In the genomic region with DNA sequence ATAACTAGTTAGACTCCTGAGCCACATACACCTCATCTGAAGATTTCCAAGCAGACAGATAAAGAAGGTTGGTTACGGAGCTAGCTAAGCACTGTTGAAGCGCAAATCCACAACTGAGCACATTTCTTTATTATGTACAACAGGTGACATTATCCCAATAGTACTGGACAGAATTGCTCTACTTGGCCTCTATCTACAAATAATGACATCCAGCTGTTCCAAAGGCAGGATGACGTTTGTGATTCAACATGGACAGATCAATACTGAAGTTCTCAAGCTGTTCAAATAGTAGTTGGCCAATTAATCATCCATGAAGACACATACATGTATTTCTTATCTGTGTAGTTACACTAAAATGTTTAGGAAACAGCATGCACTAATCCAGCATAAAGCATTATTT, we compare ENCODE assay signal across 2 cellular contexts.
TF ChIP-seq lines count a peak whose summit lies in the region.

No MANE protein-coding gene starts in this region.

TF ChIP-seq in HCT116, 20 proteins besides CTCF, POLR2A, EP300 and RAD21 (continued from another document):
- TF ChIP-seq, protein P1, sequence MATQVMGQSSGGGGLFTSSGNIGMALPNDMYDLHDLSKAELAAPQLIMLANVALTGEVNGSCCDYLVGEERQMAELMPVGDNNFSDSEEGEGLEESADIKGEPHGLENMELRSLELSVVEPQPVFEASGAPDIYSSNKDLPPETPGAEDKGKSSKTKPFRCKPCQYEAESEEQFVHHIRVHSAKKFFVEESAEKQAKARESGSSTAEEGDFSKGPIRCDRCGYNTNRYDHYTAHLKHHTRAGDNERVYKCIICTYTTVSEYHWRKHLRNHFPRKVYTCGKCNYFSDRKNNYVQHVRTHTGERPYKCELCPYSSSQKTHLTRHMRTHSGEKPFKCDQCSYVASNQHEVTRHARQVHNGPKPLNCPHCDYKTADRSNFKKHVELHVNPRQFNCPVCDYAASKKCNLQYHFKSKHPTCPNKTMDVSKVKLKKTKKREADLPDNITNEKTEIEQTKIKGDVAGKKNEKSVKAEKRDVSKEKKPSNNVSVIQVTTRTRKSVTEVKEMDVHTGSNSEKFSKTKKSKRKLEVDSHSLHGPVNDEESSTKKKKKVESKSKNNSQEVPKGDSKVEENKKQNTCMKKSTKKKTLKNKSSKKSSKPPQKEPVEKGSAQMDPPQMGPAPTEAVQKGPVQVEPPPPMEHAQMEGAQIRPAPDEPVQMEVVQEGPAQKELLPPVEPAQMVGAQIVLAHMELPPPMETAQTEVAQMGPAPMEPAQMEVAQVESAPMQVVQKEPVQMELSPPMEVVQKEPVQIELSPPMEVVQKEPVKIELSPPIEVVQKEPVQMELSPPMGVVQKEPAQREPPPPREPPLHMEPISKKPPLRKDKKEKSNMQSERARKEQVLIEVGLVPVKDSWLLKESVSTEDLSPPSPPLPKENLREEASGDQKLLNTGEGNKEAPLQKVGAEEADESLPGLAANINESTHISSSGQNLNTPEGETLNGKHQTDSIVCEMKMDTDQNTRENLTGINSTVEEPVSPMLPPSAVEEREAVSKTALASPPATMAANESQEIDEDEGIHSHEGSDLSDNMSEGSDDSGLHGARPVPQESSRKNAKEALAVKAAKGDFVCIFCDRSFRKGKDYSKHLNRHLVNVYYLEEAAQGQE (IDR thresholded peaks at IDR 0.05; ENCODE audit: low read depth): no peak
- TF ChIP-seq CBX3 (IDR thresholded peaks at IDR 0.05; ENCODE audit: low read depth) (no peak), EZH2 (IDR thresholded peaks at IDR 0.05) (no peak)
- TF ChIP-seq, protein P2, sequence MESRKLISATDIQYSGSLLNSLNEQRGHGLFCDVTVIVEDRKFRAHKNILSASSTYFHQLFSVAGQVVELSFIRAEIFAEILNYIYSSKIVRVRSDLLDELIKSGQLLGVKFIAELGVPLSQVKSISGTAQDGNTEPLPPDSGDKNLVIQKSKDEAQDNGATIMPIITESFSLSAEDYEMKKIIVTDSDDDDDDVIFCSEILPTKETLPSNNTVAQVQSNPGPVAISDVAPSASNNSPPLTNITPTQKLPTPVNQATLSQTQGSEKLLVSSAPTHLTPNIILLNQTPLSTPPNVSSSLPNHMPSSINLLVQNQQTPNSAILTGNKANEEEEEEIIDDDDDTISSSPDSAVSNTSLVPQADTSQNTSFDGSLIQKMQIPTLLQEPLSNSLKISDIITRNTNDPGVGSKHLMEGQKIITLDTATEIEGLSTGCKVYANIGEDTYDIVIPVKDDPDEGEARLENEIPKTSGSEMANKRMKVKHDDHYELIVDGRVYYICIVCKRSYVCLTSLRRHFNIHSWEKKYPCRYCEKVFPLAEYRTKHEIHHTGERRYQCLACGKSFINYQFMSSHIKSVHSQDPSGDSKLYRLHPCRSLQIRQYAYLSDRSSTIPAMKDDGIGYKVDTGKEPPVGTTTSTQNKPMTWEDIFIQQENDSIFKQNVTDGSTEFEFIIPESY (IDR thresholded peaks at IDR 0.05; ENCODE audit: extremely low read depth, insufficient replicate concordance, low read length): no peak
- TF ChIP-seq, protein P3, sequence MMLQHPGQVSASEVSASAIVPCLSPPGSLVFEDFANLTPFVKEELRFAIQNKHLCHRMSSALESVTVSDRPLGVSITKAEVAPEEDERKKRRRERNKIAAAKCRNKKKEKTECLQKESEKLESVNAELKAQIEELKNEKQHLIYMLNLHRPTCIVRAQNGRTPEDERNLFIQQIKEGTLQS (IDR thresholded peaks at IDR 0.05): no peak

TF ChIP-seq in K562, 482 proteins besides CTCF, POLR2A, EP300 and RAD21 (continued from another document and continues in another):
- TF ChIP-seq, protein P4, sequence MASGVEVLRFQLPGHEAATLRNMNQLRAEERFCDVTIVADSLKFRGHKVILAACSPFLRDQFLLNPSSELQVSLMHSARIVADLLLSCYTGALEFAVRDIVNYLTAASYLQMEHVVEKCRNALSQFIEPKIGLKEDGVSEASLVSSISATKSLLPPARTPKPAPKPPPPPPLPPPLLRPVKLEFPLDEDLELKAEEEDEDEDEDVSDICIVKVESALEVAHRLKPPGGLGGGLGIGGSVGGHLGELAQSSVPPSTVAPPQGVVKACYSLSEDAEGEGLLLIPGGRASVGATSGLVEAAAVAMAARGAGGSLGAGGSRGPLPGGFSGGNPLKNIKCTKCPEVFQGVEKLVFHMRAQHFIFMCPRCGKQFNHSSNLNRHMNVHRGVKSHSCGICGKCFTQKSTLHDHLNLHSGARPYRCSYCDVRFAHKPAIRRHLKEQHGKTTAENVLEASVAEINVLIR (CRISPR knock-in tag; IDR thresholded peaks at IDR 0.05): no peak
- no peak for TF ChIP-seq ZNF561 (CRISPR knock-in tag; conservative IDR thresholded peaks at IDR 0.05)
- TF ChIP-seq, protein P5, sequence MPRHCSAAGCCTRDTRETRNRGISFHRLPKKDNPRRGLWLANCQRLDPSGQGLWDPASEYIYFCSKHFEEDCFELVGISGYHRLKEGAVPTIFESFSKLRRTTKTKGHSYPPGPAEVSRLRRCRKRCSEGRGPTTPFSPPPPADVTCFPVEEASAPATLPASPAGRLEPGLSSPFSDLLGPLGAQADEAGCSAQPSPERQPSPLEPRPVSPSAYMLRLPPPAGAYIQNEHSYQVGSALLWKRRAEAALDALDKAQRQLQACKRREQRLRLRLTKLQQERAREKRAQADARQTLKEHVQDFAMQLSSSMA (CRISPR knock-in tag; IDR thresholded peaks at IDR 0.05): no peak
- TF ChIP-seq NFIC (IDR thresholded peaks at IDR 0.05): no peak
- TF ChIP-seq FOXK2 (conservative IDR thresholded peaks at IDR 0.05 in 1 of 2, IDR thresholded peaks at IDR 0.05 in 1 of 2; ENCODE audit: low read depth in 2 of 2): no peak
- TF ChIP-seq, protein P6, sequence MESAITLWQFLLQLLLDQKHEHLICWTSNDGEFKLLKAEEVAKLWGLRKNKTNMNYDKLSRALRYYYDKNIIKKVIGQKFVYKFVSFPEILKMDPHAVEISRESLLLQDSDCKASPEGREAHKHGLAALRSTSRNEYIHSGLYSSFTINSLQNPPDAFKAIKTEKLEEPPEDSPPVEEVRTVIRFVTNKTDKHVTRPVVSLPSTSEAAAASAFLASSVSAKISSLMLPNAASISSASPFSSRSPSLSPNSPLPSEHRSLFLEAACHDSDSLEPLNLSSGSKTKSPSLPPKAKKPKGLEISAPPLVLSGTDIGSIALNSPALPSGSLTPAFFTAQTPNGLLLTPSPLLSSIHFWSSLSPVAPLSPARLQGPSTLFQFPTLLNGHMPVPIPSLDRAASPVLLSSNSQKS (CRISPR knock-in tag; IDR thresholded peaks at IDR 0.05): no peak
- TF ChIP-seq ZNF436 (CRISPR knock-in tag; IDR thresholded peaks at IDR 0.05): no peak
- TF ChIP-seq SMAD2 (IDR thresholded peaks at IDR 0.05; ENCODE audit: low read depth, low read length): no peak
- TF ChIP-seq, protein P7, sequence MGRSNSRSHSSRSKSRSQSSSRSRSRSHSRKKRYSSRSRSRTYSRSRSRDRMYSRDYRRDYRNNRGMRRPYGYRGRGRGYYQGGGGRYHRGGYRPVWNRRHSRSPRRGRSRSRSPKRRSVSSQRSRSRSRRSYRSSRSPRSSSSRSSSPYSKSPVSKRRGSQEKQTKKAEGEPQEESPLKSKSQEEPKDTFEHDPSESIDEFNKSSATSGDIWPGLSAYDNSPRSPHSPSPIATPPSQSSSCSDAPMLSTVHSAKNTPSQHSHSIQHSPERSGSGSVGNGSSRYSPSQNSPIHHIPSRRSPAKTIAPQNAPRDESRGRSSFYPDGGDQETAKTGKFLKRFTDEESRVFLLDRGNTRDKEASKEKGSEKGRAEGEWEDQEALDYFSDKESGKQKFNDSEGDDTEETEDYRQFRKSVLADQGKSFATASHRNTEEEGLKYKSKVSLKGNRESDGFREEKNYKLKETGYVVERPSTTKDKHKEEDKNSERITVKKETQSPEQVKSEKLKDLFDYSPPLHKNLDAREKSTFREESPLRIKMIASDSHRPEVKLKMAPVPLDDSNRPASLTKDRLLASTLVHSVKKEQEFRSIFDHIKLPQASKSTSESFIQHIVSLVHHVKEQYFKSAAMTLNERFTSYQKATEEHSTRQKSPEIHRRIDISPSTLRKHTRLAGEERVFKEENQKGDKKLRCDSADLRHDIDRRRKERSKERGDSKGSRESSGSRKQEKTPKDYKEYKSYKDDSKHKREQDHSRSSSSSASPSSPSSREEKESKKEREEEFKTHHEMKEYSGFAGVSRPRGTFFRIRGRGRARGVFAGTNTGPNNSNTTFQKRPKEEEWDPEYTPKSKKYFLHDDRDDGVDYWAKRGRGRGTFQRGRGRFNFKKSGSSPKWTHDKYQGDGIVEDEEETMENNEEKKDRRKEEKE (IDR thresholded peaks at IDR 0.05; ENCODE audit: borderline replicate concordance in 1 of 2, control insufficient read depth in 1 of 2, low read depth in 2 of 2, low read length in 1 of 2): no peak
- TF ChIP-seq, protein P8, sequence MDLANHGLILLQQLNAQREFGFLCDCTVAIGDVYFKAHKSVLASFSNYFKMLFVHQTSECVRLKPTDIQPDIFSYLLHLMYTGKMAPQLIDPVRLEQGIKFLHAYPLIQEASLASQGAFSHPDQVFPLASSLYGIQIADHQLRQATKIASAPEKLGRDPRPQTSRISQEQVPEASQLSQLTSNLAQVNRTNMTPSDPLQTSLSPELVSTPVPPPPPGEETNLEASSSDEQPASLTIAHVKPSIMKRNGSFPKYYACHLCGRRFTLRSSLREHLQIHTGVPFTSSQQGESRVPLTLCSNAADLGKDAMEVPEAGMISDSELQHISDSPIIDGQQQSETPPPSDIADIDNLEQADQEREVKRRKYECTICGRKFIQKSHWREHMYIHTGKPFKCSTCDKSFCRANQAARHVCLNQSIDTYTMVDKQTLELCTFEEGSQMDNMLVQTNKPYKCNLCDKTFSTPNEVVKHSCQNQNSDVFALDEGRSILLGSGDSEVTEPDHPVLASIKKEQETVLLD (IDR thresholded peaks at IDR 0.05): no peak
- no peak for TF ChIP-seq NONO (IDR thresholded peaks at IDR 0.05; ENCODE audit: low read depth in 2 of 2, low read length in 1 of 2)
- peak in 1 of 2 experiments; percentile 44; a peak in 2 of 4 replicates for TF ChIP-seq FOXA3 (CRISPR knock-in tag; conservative IDR thresholded peaks at IDR 0.05 in 1 of 2, IDR thresholded peaks at IDR 0.05 in 1 of 2)
- TF ChIP-seq, protein P9, sequence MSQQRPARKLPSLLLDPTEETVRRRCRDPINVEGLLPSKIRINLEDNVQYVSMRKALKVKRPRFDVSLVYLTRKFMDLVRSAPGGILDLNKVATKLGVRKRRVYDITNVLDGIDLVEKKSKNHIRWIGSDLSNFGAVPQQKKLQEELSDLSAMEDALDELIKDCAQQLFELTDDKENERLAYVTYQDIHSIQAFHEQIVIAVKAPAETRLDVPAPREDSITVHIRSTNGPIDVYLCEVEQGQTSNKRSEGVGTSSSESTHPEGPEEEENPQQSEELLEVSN (IDR thresholded peaks at IDR 0.05; ENCODE audit: borderline replicate concordance in 1 of 2, extremely low read depth in 1 of 2, insufficient read depth in 1 of 2, insufficient read length in 1 of 2, low read depth in 1 of 2, low read length in 1 of 2, poor library complexity in 1 of 2, severe bottlenecking in 1 of 2): no peak
- TF ChIP-seq, protein P10, sequence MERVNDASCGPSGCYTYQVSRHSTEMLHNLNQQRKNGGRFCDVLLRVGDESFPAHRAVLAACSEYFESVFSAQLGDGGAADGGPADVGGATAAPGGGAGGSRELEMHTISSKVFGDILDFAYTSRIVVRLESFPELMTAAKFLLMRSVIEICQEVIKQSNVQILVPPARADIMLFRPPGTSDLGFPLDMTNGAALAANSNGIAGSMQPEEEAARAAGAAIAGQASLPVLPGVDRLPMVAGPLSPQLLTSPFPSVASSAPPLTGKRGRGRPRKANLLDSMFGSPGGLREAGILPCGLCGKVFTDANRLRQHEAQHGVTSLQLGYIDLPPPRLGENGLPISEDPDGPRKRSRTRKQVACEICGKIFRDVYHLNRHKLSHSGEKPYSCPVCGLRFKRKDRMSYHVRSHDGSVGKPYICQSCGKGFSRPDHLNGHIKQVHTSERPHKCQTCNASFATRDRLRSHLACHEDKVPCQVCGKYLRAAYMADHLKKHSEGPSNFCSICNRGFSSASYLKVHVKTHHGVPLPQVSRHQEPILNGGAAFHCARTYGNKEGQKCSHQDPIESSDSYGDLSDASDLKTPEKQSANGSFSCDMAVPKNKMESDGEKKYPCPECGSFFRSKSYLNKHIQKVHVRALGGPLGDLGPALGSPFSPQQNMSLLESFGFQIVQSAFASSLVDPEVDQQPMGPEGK (CRISPR knock-in tag; IDR thresholded peaks at IDR 0.05; ENCODE audit: borderline replicate concordance): no peak
- TF ChIP-seq, protein P11, sequence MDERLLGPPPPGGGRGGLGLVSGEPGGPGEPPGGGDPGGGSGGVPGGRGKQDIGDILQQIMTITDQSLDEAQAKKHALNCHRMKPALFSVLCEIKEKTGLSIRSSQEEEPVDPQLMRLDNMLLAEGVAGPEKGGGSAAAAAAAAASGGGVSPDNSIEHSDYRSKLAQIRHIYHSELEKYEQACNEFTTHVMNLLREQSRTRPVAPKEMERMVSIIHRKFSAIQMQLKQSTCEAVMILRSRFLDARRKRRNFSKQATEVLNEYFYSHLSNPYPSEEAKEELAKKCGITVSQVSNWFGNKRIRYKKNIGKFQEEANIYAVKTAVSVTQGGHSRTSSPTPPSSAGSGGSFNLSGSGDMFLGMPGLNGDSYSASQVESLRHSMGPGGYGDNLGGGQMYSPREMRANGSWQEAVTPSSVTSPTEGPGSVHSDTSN (CRISPR knock-in tag; IDR thresholded peaks at IDR 0.05; ENCODE audit: low read depth): no peak
- TF ChIP-seq, protein P11 (tag; conservative IDR thresholded peaks at IDR 0.05; ENCODE audit: low read depth): 0 out of 2 replicates have a peak, but pooled peaks have one; percentile 25
- TF ChIP-seq FOXP1 (CRISPR knock-in tag; IDR thresholded peaks at IDR 0.05): no peak
- TF ChIP-seq MEF2D (tag; conservative IDR thresholded peaks at IDR 0.05; ENCODE audit: low read depth): no peak
- TF ChIP-seq ZFPM2 (CRISPR knock-in tag; IDR thresholded peaks at IDR 0.05): no peak
- TF ChIP-seq YBX1 (IDR thresholded peaks at IDR 0.05): no peak
- TF ChIP-seq NFE2 (IDR thresholded peaks at IDR 0.05; ENCODE audit: low read depth): no peak
- peak; percentile 49 for TF ChIP-seq MEIS2 (IDR thresholded peaks at IDR 0.05; ENCODE audit: partially characterized antibody)
- TF ChIP-seq ZNF57 (CRISPR knock-in tag; IDR thresholded peaks at IDR 0.05): no peak
- TF ChIP-seq, protein P12, sequence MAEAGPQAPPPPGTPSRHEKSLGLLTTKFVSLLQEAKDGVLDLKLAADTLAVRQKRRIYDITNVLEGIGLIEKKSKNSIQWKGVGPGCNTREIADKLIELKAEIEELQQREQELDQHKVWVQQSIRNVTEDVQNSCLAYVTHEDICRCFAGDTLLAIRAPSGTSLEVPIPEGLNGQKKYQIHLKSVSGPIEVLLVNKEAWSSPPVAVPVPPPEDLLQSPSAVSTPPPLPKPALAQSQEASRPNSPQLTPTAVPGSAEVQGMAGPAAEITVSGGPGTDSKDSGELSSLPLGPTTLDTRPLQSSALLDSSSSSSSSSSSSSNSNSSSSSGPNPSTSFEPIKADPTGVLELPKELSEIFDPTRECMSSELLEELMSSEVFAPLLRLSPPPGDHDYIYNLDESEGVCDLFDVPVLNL (CRISPR knock-in tag; IDR thresholded peaks at IDR 0.05; ENCODE audit: low read depth): no peak
- peak; percentile 46 for TF ChIP-seq CBFA2T3 (IDR thresholded peaks at IDR 0.05)
- no peak for TF ChIP-seq XRCC4 (IDR thresholded peaks at IDR 0.05; ENCODE audit: extremely low read depth, insufficient read depth, insufficient read length)
- no peak for TF ChIP-seq ZNF583 (CRISPR knock-in tag; IDR thresholded peaks at IDR 0.05)
